Comparison of ENCODE assay signal across 8 cellular contexts in genomic region chr7:104982773-104983619, GRCh38. TPM values are rescaled to one million over a fixed set of nuclear protein-coding genes. Genes with fewer than 3 reads are reported as not detected.
A peak's percentile ranks its signal among the peaks of the same experiment; 100 is the strongest.
DNase-seq lines count a peak whose midpoint lies in the region; ATAC-seq, FAIRE-seq and TF ChIP-seq lines count a peak whose summit lies in the region.

No MANE protein-coding gene starts in this region.

- no peak for ATAC-seq in right cardiac atrium
- ATAC-seq in GM21723 (IDR thresholded peaks at IDR 0.05; ENCODE audit: unreplicated experiment): no peak
- ATAC-seq in GM21515 (IDR thresholded peaks at IDR 0.05; ENCODE audit: unreplicated experiment): no peak
- no peak for ATAC-seq in HG03196 (IDR thresholded peaks at IDR 0.05; ENCODE audit: unreplicated experiment)

- peaks cover 75% of the 10 kb centered on the region for H3K4me1 ChIP-seq in BLaER1
- H3K4me1 ChIP-seq in HUES6 (ENCODE audit: control insufficient read depth, insufficient read depth, low read length): peaks cover 60% of the 10 kb centered on the region
- H3K4me1 ChIP-seq in right cardiac atrium (ENCODE audit: control insufficient read depth, insufficient read depth, low read length): peaks cover 8% of the 10 kb centered on the region
- H3K4me1 ChIP-seq in small intestine (ENCODE audit: control insufficient read depth in 2 of 2, insufficient read depth in 1 of 2, low read depth in 1 of 2, low read length in 1 of 2): peaks cover 0 to 12% of the 10 kb centered on the region in 2 donors

- peak overlapping the region; percentile 97 for H3K27ac ChIP-seq in BLaER1
- H3K27ac ChIP-seq in HUES6 (ENCODE audit: low read depth, low read length): peak overlapping the region; percentile 97
- H3K27ac ChIP-seq in WERI-Rb-1: peak overlapping the region; percentile 94
- peak overlapping the region; percentile 99 for H3K27ac ChIP-seq in right cardiac atrium (ENCODE audit: low read length)
- H3K27ac ChIP-seq in small intestine (ENCODE audit: low read depth in 1 of 2, low read length in 1 of 2): peak overlapping the region; percentile 96

- no peaks in the 10 kb centered on the region for H3K27me3 ChIP-seq in BLaER1
- no peaks in the 10 kb centered on the region for H3K27me3 ChIP-seq in HUES6 (ENCODE audit: control insufficient read depth, insufficient read depth, low read length)
- H3K27me3 ChIP-seq in WERI-Rb-1 (ENCODE audit: insufficient read depth, low read depth, severe bottlenecking): no peaks in the 10 kb centered on the region
- no peaks in the 10 kb centered on the region for H3K27me3 ChIP-seq in right cardiac atrium (ENCODE audit: control insufficient read depth, insufficient read depth)
- no peaks in the 10 kb centered on the region for H3K27me3 ChIP-seq in small intestine (ENCODE audit: control insufficient read depth in 2 of 2, insufficient read depth in 2 of 2, low read length in 2 of 2)

- DNase-seq in WERI-Rb-1: no peak
- DNase-seq in right cardiac atrium: no peak
- DNase-seq in small intestine: peak; percentile 49

- TF ChIP-seq CTCF in WERI-Rb-1 (IDR thresholded peaks at IDR 0.05; ENCODE audit: low read depth, low read length): no peak

- H3K9me3 ChIP-seq in BLaER1 (no peaks in the 10 kb centered on the region), HUES6 (ENCODE audit: control insufficient read depth, insufficient read depth, low read depth, low read length) (no peaks in the 10 kb centered on the region), WERI-Rb-1 (ENCODE audit: severe bottlenecking) (no peaks in the 10 kb centered on the region), right cardiac atrium (ENCODE audit: control insufficient read depth, low read length) (no peaks in the 10 kb centered on the region), small intestine (ENCODE audit: control insufficient read depth, low read depth) (no peaks in the 10 kb centered on the region)

- FAIRE-seq in small intestine (lab: Jason Lieb, UNC): no peak

- intact Hi-C loops in right cardiac atrium (cut with DNase I): no loop called here

- 26% methylated on average over 15 of the region's 15 CpGs for WGBS in right cardiac atrium
- WGBS in small intestine, 3 donors: 10 to 32% (median 15%) methylated on average over 15 of the region's 15 CpGs

- H3K4me3 ChIP-seq in BLaER1 (peak overlapping the region; percentile 67), HUES6 (ENCODE audit: low read depth, low read length) (peak overlapping the region; percentile 83), WERI-Rb-1 (ENCODE audit: low read depth, low read length) (peak overlapping the region; percentile 82), right cardiac atrium (ENCODE audit: low read length) (peak overlapping the region; percentile 82), small intestine (ENCODE audit: low read depth in 1 of 2, low read length in 2 of 2) (peak overlapping the region; percentile 45 to 58)

- H3K36me3 ChIP-seq in BLaER1 (peaks cover 22% of the 10 kb centered on the region), HUES6 (ENCODE audit: control insufficient read depth, insufficient read depth, low read length) (no peaks in the 10 kb centered on the region), WERI-Rb-1 (no peaks in the 10 kb centered on the region; the same call in 1 of the 2 replicates), small intestine (ENCODE audit: control insufficient read depth in 2 of 2, insufficient read depth in 2 of 2, low read length in 2 of 2) (no peaks in the 10 kb centered on the region)

- H3K4me2 ChIP-seq in BLaER1: peak overlapping the region; percentile 91

- H3K9ac ChIP-seq in BLaER1: peak overlapping the region; percentile 95
- peak overlapping the region; percentile 98 for H3K9ac ChIP-seq in HUES6 (ENCODE audit: low read length)

- peaks cover 37% of the 10 kb centered on the region for H4K20me1 ChIP-seq in BLaER1

RNA-seq across cellular contexts. Expression of gene KMT2E, which starts 31.0 kb away (rescaled TPM):
- 10 to 100 TPM; 49.2 to 73.1 (median 59.1) TPM for total RNA-seq in right cardiac atrium
- polyA plus RNA-seq in right cardiac atrium (17.8 TPM), small intestine (10 to 100 TPM; 11.1 to 20.0 (median 12.5) TPM)
